In genomic region chr19:42396542-42397314, GRCh38 we compare ENCODE assay signal across 1 cellular context.
TF ChIP-seq lines count a peak whose summit lies in the region.

No MANE protein-coding gene starts in this region.

TF ChIP-seq in GM12878, 131 proteins besides CTCF, POLR2A, EP300 and RAD21 (continued from another document and continues in another):
- TF ChIP-seq RELB (IDR thresholded peaks at IDR 0.05; ENCODE audit: low read depth) (no peak; the same call in 1 of the 2 replicates), CREB1 (IDR thresholded peaks at IDR 0.05; ENCODE audit: low read depth) (peak; percentile 95), TCF3 (IDR thresholded peaks at IDR 0.05; ENCODE audit: borderline replicate concordance, insufficient read depth, low read depth, low read length) (no peak), CBFB (IDR thresholded peaks at IDR 0.05; ENCODE audit: low read depth) (no peak), PAX8 (IDR thresholded peaks at IDR 0.05) (no peak), RELA (IDR thresholded peaks at IDR 0.05; ENCODE audit: borderline replicate concordance, partially characterized antibody) (no peak), EED (IDR thresholded peaks at IDR 0.05; ENCODE audit: low read depth) (no peak), REST (IDR thresholded peaks at IDR 0.05; ENCODE audit: low read depth, low read length) (no peak), JUNB (IDR thresholded peaks at IDR 0.05) (no peak; the same call in 1 of the 2 replicates), HDGF (IDR thresholded peaks at IDR 0.05) (no peak; the same call in 1 of the 2 replicates), NRF1 (conservative IDR thresholded peaks at IDR 0.05; ENCODE audit: low read depth, low read length) (no peak), YY1 (IDR thresholded peaks at IDR 0.05; ENCODE audit: low read depth, low read length) (peak; percentile 57; the same call in 1 of the 2 replicates), SP1 (IDR thresholded peaks at IDR 0.05; ENCODE audit: low read depth, low read length) (peak; percentile 99), MXI1 (IDR thresholded peaks at IDR 0.05; ENCODE audit: low read depth, low read length) (peak; percentile 91), MTA2 (IDR thresholded peaks at IDR 0.05; ENCODE audit: low read depth) (no peak), EZH2 (IDR thresholded peaks at IDR 0.05; ENCODE audit: borderline replicate concordance, control insufficient read depth, low read depth, low read length) (no peak), ZNF384 (IDR thresholded peaks at IDR 0.05; ENCODE audit: borderline replicate concordance, low read depth, low read length) (no peak), NR2C1 (IDR thresholded peaks at IDR 0.05) (no peak), ETV6 (conservative IDR thresholded peaks at IDR 0.05 in 1 of 2, IDR thresholded peaks at IDR 0.05 in 1 of 2; ENCODE audit: borderline replicate concordance in 1 of 2, low read depth in 1 of 2) (no peak), HSF1 (IDR thresholded peaks at IDR 0.05; ENCODE audit: low read depth, low read length) (no peak), POLR2AphosphoS5 (IDR thresholded peaks at IDR 0.05; ENCODE audit: low read length) (peak; percentile 89), PBX3 (IDR thresholded peaks at IDR 0.05; ENCODE audit: insufficient replicate concordance, low read depth, low read length) (peak; percentile 96), BMI1 (IDR thresholded peaks at IDR 0.05; ENCODE audit: borderline replicate concordance) (no peak), MYB (IDR thresholded peaks at IDR 0.05; ENCODE audit: borderline replicate concordance, low read depth, low read length) (no peak), CEBPB (IDR thresholded peaks at IDR 0.05; ENCODE audit: borderline replicate concordance in 1 of 2, low read depth in 2 of 2, low read length in 2 of 2) (no peak), SUPT20H (IDR thresholded peaks at IDR 0.05; ENCODE audit: borderline replicate concordance, control insufficient read depth, low read depth, low read length) (no peak), NKRF (conservative IDR thresholded peaks at IDR 0.05) (peak; percentile 21; the same call in 1 of the 2 replicates), MTA3 (IDR thresholded peaks at IDR 0.05; ENCODE audit: borderline replicate concordance, low read length) (no peak), HDAC2 (IDR thresholded peaks at IDR 0.05) (no peak), BCLAF1 (IDR thresholded peaks at IDR 0.05) (no peak), SMC3 (IDR thresholded peaks at IDR 0.05; ENCODE audit: borderline replicate concordance, low read length) (no peak), JUND (IDR thresholded peaks at IDR 0.05; ENCODE audit: low read depth, low read length) (peak; percentile 35; the same call in 1 of the 2 replicates), SPI1 (IDR thresholded peaks at IDR 0.05; ENCODE audit: borderline replicate concordance, insufficient read depth, low read depth, low read length) (no peak), E4F1 (IDR thresholded peaks at IDR 0.05; ENCODE audit: borderline replicate concordance, partially characterized antibody) (peak; percentile 59), ATF2 (IDR thresholded peaks at IDR 0.05; ENCODE audit: low read length) (peak; percentile 65; the same call in 1 of the 2 replicates), SMAD1 (IDR thresholded peaks at IDR 0.05; ENCODE audit: low read depth, partially characterized antibody) (no peak), PML (IDR thresholded peaks at IDR 0.05; ENCODE audit: low read length) (no peak; the same call in 1 of the 2 replicates), BRCA1 (IDR thresholded peaks at IDR 0.05; ENCODE audit: low read depth, low read length) (no peak), SKIL (IDR thresholded peaks at IDR 0.05; ENCODE audit: low read depth, poor library complexity, severe bottlenecking) (peak; percentile 68)
